Comparison of ENCODE assay signal across 14 cellular contexts in genomic region chr1:14597343-14598006, GRCh38. TPM values are rescaled to one million over a fixed set of nuclear protein-coding genes. Genes with fewer than 3 reads are reported as not detected.
DNase-seq lines count a peak whose midpoint lies in the region; ATAC-seq and TF ChIP-seq lines count a peak whose summit lies in the region.
"Had no signal": no experiment of that assay in that cellular context is flagged by ENCODE, and none has a peak within 500 bp of the region (broad histone marks: within the 10 kb centered on the region; RNA-seq: fewer than 3 reads in every experiment).

No MANE protein-coding gene starts in this region.

- H3K27me3 Mint-ChIP-seq in MCF 10A (ENCODE audit: insufficient read depth, unreplicated experiment) = peaks cover 57% of the 10 kb centered on the region
- H3K27me3 Mint-ChIP-seq in effector memory CD8-positive, alpha-beta T cell = peaks cover 66 to 68% of the 10 kb centered on the region in 2 donors

- peaks cover 3 to 9% of the 10 kb centered on the region in 2 donors for H3K27me3 ChIP-seq in breast epithelium
- peaks cover 0 to 8% (median 0%) of the 10 kb centered on the region in 45 donors for H3K27me3 ChIP-seq in dorsolateral prefrontal cortex
- peaks cover 38% of the 10 kb centered on the region for H3K27me3 ChIP-seq in lower lobe of right lung (ENCODE audit: low read depth)
- H3K27me3 ChIP-seq in gastrocnemius medialis = peaks cover 23 to 43% (median 41%) of the 10 kb centered on the region in 3 donors

- ATAC-seq in lower lobe of right lung = no peak
- ATAC-seq in mucosa of descending colon = no peak
- ATAC-seq in effector memory CD8-positive, alpha-beta T cell (replicated peaks) = no peak
- ATAC-seq in gastrocnemius medialis = no peak

- no peaks in the 10 kb centered on the region for H3K36me3 ChIP-seq in breast epithelium
- no peaks in the 10 kb centered on the region for H3K36me3 ChIP-seq in lower lobe of right lung
- no peaks in the 10 kb centered on the region for H3K36me3 ChIP-seq in mucosa of descending colon (ENCODE audit: low read depth)
- no peaks in the 10 kb centered on the region for H3K36me3 ChIP-seq in gastrocnemius medialis
- H3K36me3 ChIP-seq: SJCRH30 had no signal

- in situ Hi-C loops in gastrocnemius medialis (cut with MboI; ENCODE audit: low sequenced_read_pairs in 4 of 4) = no loop called here

- H3K4me1 ChIP-seq in breast epithelium (peaks cover 0 to 4% of the 10 kb centered on the region in 2 donors), lower lobe of right lung (no peaks in the 10 kb centered on the region), mucosa of descending colon (ENCODE audit: low read depth) (peaks cover 3% of the 10 kb centered on the region), gastrocnemius medialis (no peaks in the 10 kb centered on the region)
- H3K4me1 ChIP-seq: SJCRH30 had no signal

- no peak for TF ChIP-seq CTCF in breast epithelium (IDR thresholded peaks at IDR 0.05)
- TF ChIP-seq CTCF in MCF 10A (IDR thresholded peaks at IDR 0.05; ENCODE audit: unreplicated experiment) = no peak
- TF ChIP-seq CTCF in dorsolateral prefrontal cortex (IDR thresholded peaks at IDR 0.05 in 54 of 56, conservative IDR thresholded peaks at IDR 0.05 in 2 of 56; ENCODE audit: low read depth in 1 of 56, partially characterized antibody in 56 of 56) = no peak
- no peak for TF ChIP-seq CTCF in lower lobe of right lung (IDR thresholded peaks at IDR 0.05)
- TF ChIP-seq CTCF in mucosa of descending colon (IDR thresholded peaks at IDR 0.05) = no peak
- no peak for TF ChIP-seq CTCF in gastrocnemius medialis (IDR thresholded peaks at IDR 0.05 in 4 of 5, conservative IDR thresholded peaks at IDR 0.05 in 1 of 5)

- no TSS peak for BruUV-seq in MCF 10A (replicated peaks; lab: Mats Ljungman, UMichigan)

- TF ChIP-seq POLR2A in breast epithelium (IDR thresholded peaks at IDR 0.05) (no peak), gastrocnemius medialis (IDR thresholded peaks at IDR 0.05) (no peak)

- H3K4me3 ChIP-seq in breast epithelium (peak overlapping the region in 2 of 3 donors; percentile 66 to 80), dorsolateral prefrontal cortex (peak overlapping the region in 55 of 59 donors; percentile 52 to 85 (median 74)), lower lobe of right lung (peak overlapping the region; percentile 51), mucosa of descending colon (no peak overlapping the region), gastrocnemius medialis (no peak overlapping the region)
- H3K4me3 ChIP-seq: SJCRH30 had no signal

- H3K9me3 ChIP-seq in breast epithelium (no peaks in the 10 kb centered on the region), lower lobe of right lung (no peaks in the 10 kb centered on the region), mucosa of descending colon (no peaks in the 10 kb centered on the region), gastrocnemius medialis (no peaks in the 10 kb centered on the region)
- H3K9me3 ChIP-seq: SJCRH30 had no signal

- H3K4me1 Mint-ChIP-seq in MCF 10A (ENCODE audit: insufficient read depth, unreplicated experiment) = no peaks in the 10 kb centered on the region
- H3K4me1 Mint-ChIP-seq in effector memory CD8-positive, alpha-beta T cell (ENCODE audit: low read depth in 2 of 2) = no peaks in the 10 kb centered on the region

- POLR2A ChIA-PET in MCF 10A (lab: Yijun Ruan, JAX) = no interaction called here

- intact Hi-C loops in breast epithelium (cut with DNase I; ENCODE audit: low total_unique reads) = no loop called here
- intact Hi-C loops in MCF 10A (cut with micrococcal nuclease) = no loop called here
- intact Hi-C loops in dorsolateral prefrontal cortex (cut with DNase I) = loop anchor here in 1 of 2 donors (2.0 to 10.0 kb wide), 2 partner anchors 343 to 483 kb away; no protein-coding TSS in a partner anchor
- intact Hi-C loops in lower lobe of right lung (cut with DNase I) = no loop called here
- intact Hi-C loops in mucosa of descending colon (cut with DNase I, micrococcal nuclease) = no loop called here
- intact Hi-C loops in gastrocnemius medialis (cut with DNase I; ENCODE audit: low total_unique reads) = no loop called here

- no peak for DNase-seq in breast epithelium (ENCODE audit: low spot score in 2 of 2)
- no peak for DNase-seq in MCF 10A (ENCODE audit: unreplicated experiment)
- peak in 1 of 10 donors; percentile 57 for DNase-seq in dorsolateral prefrontal cortex
- no peak for DNase-seq in lower lobe of right lung
- no peak for DNase-seq in mucosa of descending colon
- DNase-seq in effector memory CD8-positive, alpha-beta T cell = no peak
- no peak for DNase-seq in gastrocnemius medialis
- no peak for DNase-seq in NCI-H345 (lab: John Stamatoyannopoulos, UW)
- DNase-seq: GOT3, Kasumi-1, NCI-H446 treated with DMSO at 0.1 percent for 48 hours, SJCRH30 had no signal

- CTCF ChIA-PET in MCF 10A (lab: Yijun Ruan, JAX) = interaction anchor here (0.8 to 1.0 kb wide), 2 partner anchors 27 to 430 kb away, joined by 3 to 5 read pairs; no protein-coding TSS in a partner anchor

- H3K27ac Mint-ChIP-seq in MCF 10A (ENCODE audit: low read depth, unreplicated experiment) = no peak overlapping the region
- H3K27ac Mint-ChIP-seq in effector memory CD8-positive, alpha-beta T cell = no peak overlapping the region
- H3K27ac Mint-ChIP-seq: activated T-helper 1 cell treated with anti-CD3 and anti-CD28 coated beads, Interleukin-12 subunit alpha, Interleukin-12 subunit beta, Interleukin-2, Interleukin-4 antibody, amounts not matched to agents 30 ng/mL and 10 ng/mL and 1 ng/mL, durations not matched to agents 14 hours and 24 hours and 36 hours; memory B cell had no signal

- H3K9me3 Mint-ChIP-seq in MCF 10A (ENCODE audit: unreplicated experiment) = no peaks in the 10 kb centered on the region
- no peaks in the 10 kb centered on the region for H3K9me3 Mint-ChIP-seq in effector memory CD8-positive, alpha-beta T cell
- H3K9me3 Mint-ChIP-seq: activated T-helper 1 cell treated with anti-CD3 and anti-CD28 coated beads, Interleukin-12 subunit alpha, Interleukin-12 subunit beta, Interleukin-2, Interleukin-4 antibody, amounts not matched to agents 30 ng/mL and 10 ng/mL and 1 ng/mL, durations not matched to agents 14 hours and 24 hours and 36 hours had no signal

- H3K36me3 Mint-ChIP-seq in MCF 10A (ENCODE audit: insufficient read depth, unreplicated experiment) = no peaks in the 10 kb centered on the region
- no peaks in the 10 kb centered on the region for H3K36me3 Mint-ChIP-seq in effector memory CD8-positive, alpha-beta T cell (ENCODE audit: insufficient read depth)
- H3K36me3 Mint-ChIP-seq: memory B cell had no signal

- H3K27ac ChIP-seq in breast epithelium (no peak overlapping the region), dorsolateral prefrontal cortex (peak overlapping the region in 15 of 59 donors; percentile 1 to 88 (median 70)), lower lobe of right lung (no peak overlapping the region), gastrocnemius medialis (no peak overlapping the region)
- H3K27ac ChIP-seq: SJCRH30 had no signal

- no peak overlapping the region for H3K4me3 Mint-ChIP-seq in MCF 10A (ENCODE audit: unreplicated experiment)
- H3K4me3 Mint-ChIP-seq in effector memory CD8-positive, alpha-beta T cell = no peak overlapping the region
- H3K4me3 Mint-ChIP-seq: activated T-helper 1 cell treated with anti-CD3 and anti-CD28 coated beads, Interleukin-12 subunit alpha, Interleukin-12 subunit beta, Interleukin-2, Interleukin-4 antibody, amounts not matched to agents 30 ng/mL and 10 ng/mL and 1 ng/mL, durations not matched to agents 14 hours and 24 hours and 36 hours; memory B cell had no signal

RNA-seq across cellular contexts. Expression of gene KAZN, which starts 1.0 kb away (rescaled TPM):
- total RNA-seq in breast epithelium (10 to 100 TPM; 12.2 to 16.4 (median 16.2) TPM), MCF 10A (2022) (3.3 and 4.2 TPM in 2 replicates), dorsolateral prefrontal cortex (10 to 100 TPM; 51.1 to 93.6 (median 76.3) TPM), lower lobe of right lung (21.2 TPM), mucosa of descending colon (10 to 100 TPM in 2 of 3 donors, 1 to 10 TPM in 1; 9.7 to 21.9 (median 15.8) TPM), gastrocnemius medialis (1 to 10 TPM in 2 of 4 donors, under 1 TPM in 2; 0.05 to 2.2 (median 1.00) TPM)

Comparison
In these comparisons a context has a peak if more than half of its experiments do, and no peak if none do; other contexts are left out.
1. H3K4me3 ChIP-seq: peak in breast epithelium (2 of 3), dorsolateral prefrontal cortex (55 of 59) and lower lobe of right lung (single experiment); none in mucosa of descending colon (single experiment) and gastrocnemius medialis (0 of 4).